Comparison of ENCODE assay signal across 29 cellular contexts in the genomic region with DNA sequence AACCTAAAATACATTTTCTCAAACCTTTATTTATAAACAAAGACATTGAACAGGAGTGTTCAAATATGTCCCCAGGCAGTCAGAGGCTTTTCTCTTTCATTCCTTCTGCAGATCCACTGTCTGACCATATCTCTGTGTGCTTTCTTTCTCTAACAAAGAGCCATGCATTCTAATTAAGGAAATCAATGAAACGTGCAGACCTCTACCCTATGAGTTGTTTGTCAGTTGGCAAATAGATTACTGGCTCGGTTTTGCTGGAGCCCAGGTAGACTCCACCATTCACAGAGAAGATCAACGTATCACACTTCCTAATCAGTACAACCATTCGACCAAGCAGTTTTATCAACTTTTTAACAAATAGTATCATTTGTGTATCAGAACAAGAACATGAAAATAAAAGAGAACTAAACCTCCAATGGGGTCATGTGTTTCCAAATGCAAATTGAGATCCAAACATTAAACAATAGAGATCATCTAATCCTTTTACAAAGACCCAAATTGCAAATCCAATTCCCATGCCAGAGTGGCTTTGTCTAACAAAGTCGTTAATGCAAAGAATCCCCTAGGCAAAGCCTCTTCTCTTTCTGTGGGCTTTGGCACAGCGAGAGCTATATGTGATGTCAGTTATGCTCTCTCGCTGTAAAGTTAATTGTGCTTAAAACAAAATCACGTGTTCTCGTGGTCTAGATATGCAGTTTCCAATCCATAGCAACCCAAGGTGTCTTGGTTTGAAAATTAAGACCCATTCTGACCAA. TPM values are rescaled to one million over a fixed set of nuclear protein-coding genes. Genes with fewer than 3 reads are reported as not detected.
DNase-seq lines count a peak whose midpoint lies in the region; ATAC-seq and TF ChIP-seq lines count a peak whose summit lies in the region.
"Had no signal": no experiment of that assay in that cellular context is flagged by ENCODE, and none has a peak within 500 bp of the region (broad histone marks: within the 10 kb centered on the region; RNA-seq: fewer than 3 reads in every experiment).

No MANE protein-coding gene starts in this region.

- no peaks in the 10 kb centered on the region for H3K9me3 ChIP-seq in CD4-positive, alpha-beta T cell (ENCODE audit: control insufficient read depth, low read length)
- H3K9me3 ChIP-seq: A549, body of pancreas, gastrocnemius medialis, upper lobe of left lung had no signal

- POLR2A ChIA-PET in WTC11 (lab: Charles Lee), result no interaction called here
- POLR2A ChIA-PET in CD4-positive, alpha-beta T cell (lab: Charles Lee), result no interaction called here
- POLR2A ChIA-PET in activated CD4-positive, alpha-beta memory T cell treated with anti-CD3 and anti-CD28 coated beads, Interleukin-2, amount 10 ng/mL, durations not matched to agents 7 days and 5 days (lab: Charles Lee), result no interaction called here

- CTCF ChIA-PET in WTC11 (lab: Charles Lee), result interaction anchor here (0.5 to 1.3 kb wide), 3 partner anchors 20 to 50 kb away, joined by 3 to 4 read pairs (median 3); no protein-coding TSS in a partner anchor
- CTCF ChIA-PET in CD4-positive, alpha-beta T cell (lab: Charles Lee), result no interaction called here
- CTCF ChIA-PET in activated CD4-positive, alpha-beta memory T cell treated with anti-CD3 and anti-CD28 coated beads, Interleukin-2, amount 10 ng/mL, durations not matched to agents 7 days and 5 days (lab: Charles Lee), result interaction anchor here (1.0 kb wide), 1 partner anchor 1289 kb away, joined by 3 read pairs; no protein-coding TSS in a partner anchor

- peaks cover 8% of the 10 kb centered on the region for H3K4me1 Mint-ChIP-seq in WTC11
- H3K4me1 Mint-ChIP-seq in CD4-positive, alpha-beta T cell (ENCODE audit: low read depth), result no peaks in the 10 kb centered on the region
- no peaks in the 10 kb centered on the region for H3K4me1 Mint-ChIP-seq in activated CD4-positive, alpha-beta memory T cell treated with anti-CD3 and anti-CD28 coated beads, Interleukin-2, amount 10 ng/mL, durations not matched to agents 7 days and 5 days
- H3K4me1 Mint-ChIP-seq: activated CD4-positive, alpha-beta T cell treated with anti-CD3 and anti-CD28 coated beads, Interleukin-2, amount 10 ng/mL, durations not matched to agents 7 days and 5 days; stimulated activated effector memory CD8-positive, alpha-beta T cell treated with anti-CD3 and anti-CD28 coated beads, Interleukin-12 subunit alpha, Interleukin-12 subunit beta, amount 100 ng/mL, for 72 hours had no signal

- DNase-seq in DMS153 (lab: John Stamatoyannopoulos, UW) (peak; percentile 64), NCI-H1436 treated with DMSO at 0.1 percent for 48 hours (lab: John Stamatoyannopoulos, UW) (peak; percentile 52), NCI-H526 (lab: John Stamatoyannopoulos, UW) (peak; percentile 85 to 87), WTC11 (ENCODE audit: low spot score) (no peak), NCI-H2171 (lab: John Stamatoyannopoulos, UW) (no peak)
- no peak for DNase-seq in CD4-positive, alpha-beta T cell
- no peak for DNase-seq in activated CD4-positive, alpha-beta memory T cell treated with anti-CD3 and anti-CD28 coated beads, Interleukin-2, amount 10 ng/mL, durations not matched to agents 7 days and 5 days
- DNase-seq: activated CD4-positive, alpha-beta T cell treated with anti-CD3 and anti-CD28 coated beads, Interleukin-2, amount 10 ng/mL, durations not matched to agents 7 days and 5 days; activated naive CD4-positive, alpha-beta T cell treated with Interleukin-2 at 50 U/mL for 16 hours; body of pancreas; CD8-positive, alpha-beta T cell; dermis blood vessel endothelial cell; DMS79; gastrocnemius medialis; GDM1; NCI-H524; PC-9; Right ventricle myocardium superior; stimulated activated CD4-positive, alpha-beta T cell treated with anti-CD3 and anti-CD28 coated beads, Interleukin-12 subunit alpha, Interleukin-12 subunit beta, amount 100 ng/mL, for 4 hours; stimulated activated CD4-positive, alpha-beta T cell treated with anti-CD3 and anti-CD28 coated beads, Interleukin-4, amount 100 ng/mL, for 1 hour; upper lobe of left lung; WERI-Rb-1 had no signal

- no peaks in the 10 kb centered on the region for H3K27me3 ChIP-seq in CD4-positive, alpha-beta T cell (ENCODE audit: control insufficient read depth, insufficient read depth, low read length)
- H3K27me3 ChIP-seq: body of pancreas, gastrocnemius medialis, hepatocyte, upper lobe of left lung had no signal

- H3K27ac Mint-ChIP-seq in WTC11, result peak overlapping the region; percentile 40
- H3K27ac Mint-ChIP-seq in CD4-positive, alpha-beta T cell, result no peak overlapping the region
- no peak overlapping the region for H3K27ac Mint-ChIP-seq in activated CD4-positive, alpha-beta memory T cell treated with anti-CD3 and anti-CD28 coated beads, Interleukin-2, amount 10 ng/mL, durations not matched to agents 7 days and 5 days
- H3K27ac Mint-ChIP-seq: activated CD4-positive, alpha-beta T cell treated with anti-CD3 and anti-CD28 coated beads, Interleukin-2, amount 10 ng/mL, durations not matched to agents 7 days and 5 days; CD8-positive, alpha-beta T cell; stimulated activated effector memory CD8-positive, alpha-beta T cell treated with anti-CD3 and anti-CD28 coated beads, Interleukin-12 subunit alpha, Interleukin-12 subunit beta, amount 100 ng/mL, for 72 hours; T-helper 2 cell treated with Interferon-gamma antibody and Interleukin-4, amounts not matched to agents 5 μg/mL and 100 μg/mL, for 36 hours had no signal

- intact Hi-C loops in CD4-positive, alpha-beta T cell (cut with DNase I, micrococcal nuclease), result no loop called here

- H3K9me3 Mint-ChIP-seq in WTC11, result no peaks in the 10 kb centered on the region
- no peaks in the 10 kb centered on the region for H3K9me3 Mint-ChIP-seq in CD4-positive, alpha-beta T cell
- no peaks in the 10 kb centered on the region for H3K9me3 Mint-ChIP-seq in activated CD4-positive, alpha-beta memory T cell treated with anti-CD3 and anti-CD28 coated beads, Interleukin-2, amount 10 ng/mL, durations not matched to agents 7 days and 5 days
- H3K9me3 Mint-ChIP-seq: activated CD4-positive, alpha-beta T cell treated with anti-CD3 and anti-CD28 coated beads, Interleukin-2, amount 10 ng/mL, durations not matched to agents 7 days and 5 days; CD8-positive, alpha-beta T cell; stimulated activated effector memory CD8-positive, alpha-beta T cell treated with anti-CD3 and anti-CD28 coated beads, Interleukin-12 subunit alpha, Interleukin-12 subunit beta, amount 100 ng/mL, for 72 hours; T-helper 2 cell treated with Interferon-gamma antibody and Interleukin-4, amounts not matched to agents 5 μg/mL and 100 μg/mL, for 36 hours had no signal

- no peaks in the 10 kb centered on the region for H3K36me3 Mint-ChIP-seq in WTC11
- no peaks in the 10 kb centered on the region for H3K36me3 Mint-ChIP-seq in CD4-positive, alpha-beta T cell (ENCODE audit: low read depth)
- H3K36me3 Mint-ChIP-seq in activated CD4-positive, alpha-beta memory T cell treated with anti-CD3 and anti-CD28 coated beads, Interleukin-2, amount 10 ng/mL, durations not matched to agents 7 days and 5 days (ENCODE audit: low read depth), result no peaks in the 10 kb centered on the region
- H3K36me3 Mint-ChIP-seq: CD8-positive, alpha-beta T cell; stimulated activated effector memory CD8-positive, alpha-beta T cell treated with anti-CD3 and anti-CD28 coated beads, Interleukin-12 subunit alpha, Interleukin-12 subunit beta, amount 100 ng/mL, for 72 hours had no signal

- no peak overlapping the region for H3K27ac ChIP-seq in CD4-positive, alpha-beta T cell (ENCODE audit: low read depth, low read length)
- H3K27ac ChIP-seq: A549, body of pancreas, gastrocnemius medialis, hepatocyte, parathyroid adenoma, PC-9, upper lobe of left lung, WERI-Rb-1 had no signal

- no peak overlapping the region for H3K4me3 Mint-ChIP-seq in WTC11
- no peak overlapping the region for H3K4me3 Mint-ChIP-seq in CD4-positive, alpha-beta T cell
- H3K4me3 Mint-ChIP-seq in activated CD4-positive, alpha-beta memory T cell treated with anti-CD3 and anti-CD28 coated beads, Interleukin-2, amount 10 ng/mL, durations not matched to agents 7 days and 5 days, result no peak overlapping the region
- H3K4me3 Mint-ChIP-seq: activated CD4-positive, alpha-beta T cell treated with anti-CD3 and anti-CD28 coated beads, Interleukin-2, amount 10 ng/mL, durations not matched to agents 7 days and 5 days; CD8-positive, alpha-beta T cell; stimulated activated effector memory CD8-positive, alpha-beta T cell treated with anti-CD3 and anti-CD28 coated beads, Interleukin-12 subunit alpha, Interleukin-12 subunit beta, amount 100 ng/mL, for 72 hours; T-helper 2 cell treated with Interferon-gamma antibody and Interleukin-4, amounts not matched to agents 5 μg/mL and 100 μg/mL, for 36 hours had no signal

- no peak for TF ChIP-seq CTCF in WTC11 (IDR thresholded peaks at IDR 0.05)
- TF ChIP-seq CTCF in CD4-positive, alpha-beta T cell (IDR thresholded peaks at IDR 0.05), result no peak

- H3K27me3 Mint-ChIP-seq in WTC11 (ENCODE audit: low read depth), result no peaks in the 10 kb centered on the region; the same call in 1 of the 2 replicates
- H3K27me3 Mint-ChIP-seq in CD4-positive, alpha-beta T cell, result peaks cover 38% of the 10 kb centered on the region
- H3K27me3 Mint-ChIP-seq in activated CD4-positive, alpha-beta memory T cell treated with anti-CD3 and anti-CD28 coated beads, Interleukin-2, amount 10 ng/mL, durations not matched to agents 7 days and 5 days, result no peaks in the 10 kb centered on the region

- ATAC-seq in WTC11 (no peak), HG02623 (IDR thresholded peaks at IDR 0.05; ENCODE audit: unreplicated experiment) (no peak)
- ATAC-seq in CD4-positive, alpha-beta T cell (ENCODE audit: poor library complexity), result no peak
- ATAC-seq: A549; body of pancreas; CD8-positive, alpha-beta T cell; gastrocnemius medialis; sciatic nerve; stimulated activated effector memory CD8-positive, alpha-beta T cell treated with anti-CD3 and anti-CD28 coated beads, Interleukin-12 subunit alpha, Interleukin-12 subunit beta, amount 100 ng/mL, for 72 hours had no signal

TF ChIP-seq in WTC11, 78 proteins besides CTCF, POLR2A, EP300 and RAD21 (continues in another document):
- no peak for TF ChIP-seq HMGA2 (CRISPR knock-in tag; IDR thresholded peaks at IDR 0.05)

RNA-seq across cellular contexts. Expression of a gene that starts 16.8 kb away (rescaled TPM):
- total RNA-seq in WTC11 (2021), result 5.9 to 8.9 TPM (median 7.6 TPM) in 3 replicates
- 10 to 100 TPM; 12.9 to 13.2 TPM for total RNA-seq in CD4-positive, alpha-beta T cell
- total RNA-seq in activated CD4-positive, alpha-beta memory T cell treated with anti-CD3 and anti-CD28 coated beads, Interleukin-2, amount 10 ng/mL, durations not matched to agents 7 days and 5 days, result under 1 TPM; 0.35 TPM

Comparison
In these comparisons a context has a peak if more than half of its experiments do, and no peak if none do; other contexts are left out.
1. DNase-seq: peak in DMS153 (single experiment), NCI-H1436 treated with DMSO at 0.1 percent for 48 hours (single experiment) and NCI-H526 (2 of 2); none in WTC11 (single experiment), NCI-H2171 (single experiment), CD4-positive, alpha-beta T cell (0 of 10) and activated CD4-positive, alpha-beta memory T cell treated with anti-CD3 and anti-CD28 coated beads, Interleukin-2, amount 10 ng/mL, durations not matched to agents 7 days and 5 days (single experiment).